ENCODE assay signal across 9 cellular contexts in genomic region chr4:83083925-83084475, GRCh38. TPM values are rescaled to one million over a fixed set of nuclear protein-coding genes. Genes with fewer than 3 reads are reported as not detected.
DNase-seq lines count a peak whose midpoint lies in the region; ATAC-seq and TF ChIP-seq lines count a peak whose summit lies in the region.
"Had no signal": no experiment of that assay in that cellular context is flagged by ENCODE, and none has a peak within 500 bp of the region (broad histone marks: within the 10 kb centered on the region; RNA-seq: fewer than 3 reads in every experiment).

No MANE protein-coding gene starts in this region.

- peaks cover 5% of the 10 kb centered on the region for H3K36me3 ChIP-seq in CD8-positive, alpha-beta T cell (ENCODE audit: insufficient read depth, low read length)

- H3K4me3 Mint-ChIP-seq in CD8-positive, alpha-beta T cell = peak overlapping the region; percentile 47
- peak overlapping the region; percentile 38 for H3K4me3 Mint-ChIP-seq in activated CD8-positive, alpha-beta T cell treated with anti-CD3 and anti-CD28 coated beads, Interleukin-2, amount 10 ng/mL, durations not matched to agents 7 days and 5 days
- H3K4me3 Mint-ChIP-seq in mesothelial cell of epicardium = no peak overlapping the region

- peak; percentile 44 to 85 (median 58) for DNase-seq in CD8-positive, alpha-beta T cell
- DNase-seq in activated CD8-positive, alpha-beta T cell treated with anti-CD3 and anti-CD28 coated beads, Interleukin-2, amount 10 ng/mL, durations not matched to agents 7 days and 5 days = peak; percentile 87
- no peak for DNase-seq in left lobe of liver (ENCODE audit: low spot score)
- no peak for DNase-seq in HPDE6-E6E7 (ENCODE audit: extremely low spot score)
- DNase-seq in mesothelial cell of epicardium (ENCODE audit: low spot score in 2 of 2, unreplicated experiment in 2 of 2) = no peak
- DNase-seq in retina = no peak
- no peak for DNase-seq in glomerular visceral epithelial cell (ENCODE audit: extremely low spot score)

- H3K9me3 Mint-ChIP-seq in CD8-positive, alpha-beta T cell = no peaks in the 10 kb centered on the region
- H3K9me3 Mint-ChIP-seq in activated CD8-positive, alpha-beta T cell treated with anti-CD3 and anti-CD28 coated beads, Interleukin-2, amount 10 ng/mL, durations not matched to agents 7 days and 5 days (ENCODE audit: insufficient read depth) = peaks cover 4% of the 10 kb centered on the region
- peaks cover 5% of the 10 kb centered on the region for H3K9me3 Mint-ChIP-seq in mesothelial cell of epicardium

- peak; percentile 65 for TF ChIP-seq CTCF in CD8-positive, alpha-beta T cell (IDR thresholded peaks at IDR 0.05)
- no peak for TF ChIP-seq CTCF in mesothelial cell of epicardium (IDR thresholded peaks at IDR 0.05; ENCODE audit: unreplicated experiment)

- no peaks in the 10 kb centered on the region for H3K9me3 ChIP-seq in CD8-positive, alpha-beta T cell (ENCODE audit: low read length)

- H3K36me3 Mint-ChIP-seq in CD8-positive, alpha-beta T cell = peaks cover 34% of the 10 kb centered on the region
- H3K36me3 Mint-ChIP-seq in activated CD8-positive, alpha-beta T cell treated with anti-CD3 and anti-CD28 coated beads, Interleukin-2, amount 10 ng/mL, durations not matched to agents 7 days and 5 days (ENCODE audit: low read depth) = peaks cover 53% of the 10 kb centered on the region
- H3K36me3 Mint-ChIP-seq in mesothelial cell of epicardium = no peaks in the 10 kb centered on the region

- POLR2A ChIA-PET in CD8-positive, alpha-beta T cell (lab: Charles Lee) = interaction anchor here (0.6 to 4.0 kb wide), 14 partner anchors 9 to 200 kb away, joined by 3 to 21 read pairs (median 6); partner anchors contain the start of gene COPS4
- POLR2A ChIA-PET in activated CD8-positive, alpha-beta T cell treated with anti-CD3 and anti-CD28 coated beads, Interleukin-2, amount 10 ng/mL, durations not matched to agents 7 days and 5 days (lab: Charles Lee) = interaction anchor here (0.7 to 1.6 kb wide), 7 partner anchors 9 to 134 kb away, joined by 3 to 5 read pairs (median 3); no protein-coding TSS in a partner anchor

- peaks cover 29% of the 10 kb centered on the region for H3K4me1 ChIP-seq in CD8-positive, alpha-beta T cell (ENCODE audit: insufficient read depth, low read length)

- intact Hi-C loops in CD8-positive, alpha-beta T cell (cut with DNase I, micrococcal nuclease) = loop anchor here (1.0 to 2.0 kb wide), 3 partner anchors 10 to 63 kb away; no protein-coding TSS in a partner anchor

- H3K4me1 Mint-ChIP-seq in CD8-positive, alpha-beta T cell (ENCODE audit: low read depth) = peaks cover 39% of the 10 kb centered on the region
- H3K4me1 Mint-ChIP-seq in activated CD8-positive, alpha-beta T cell treated with anti-CD3 and anti-CD28 coated beads, Interleukin-2, amount 10 ng/mL, durations not matched to agents 7 days and 5 days (ENCODE audit: low read depth) = peaks cover 36% of the 10 kb centered on the region
- no peaks in the 10 kb centered on the region for H3K4me1 Mint-ChIP-seq in mesothelial cell of epicardium

- CTCF ChIA-PET in CD8-positive, alpha-beta T cell (lab: Charles Lee) = interaction anchor here (0.6 to 5.5 kb wide), 20 partner anchors 11 to 199 kb away, joined by 3 to 45 read pairs (median 5); partner anchors contain the start of genes COQ2 and PLAC8
- CTCF ChIA-PET in activated CD8-positive, alpha-beta T cell treated with anti-CD3 and anti-CD28 coated beads, Interleukin-2, amount 10 ng/mL, durations not matched to agents 7 days and 5 days (lab: Charles Lee) = interaction anchor here (0.6 to 4.4 kb wide), 23 partner anchors 9 to 200 kb away, joined by 3 to 39 read pairs (median 6); partner anchors contain the start of gene COQ2

- H3K27me3 Mint-ChIP-seq in CD8-positive, alpha-beta T cell (ENCODE audit: low read depth) = no peaks in the 10 kb centered on the region
- H3K27me3 Mint-ChIP-seq in activated CD8-positive, alpha-beta T cell treated with anti-CD3 and anti-CD28 coated beads, Interleukin-2, amount 10 ng/mL, durations not matched to agents 7 days and 5 days (ENCODE audit: low read depth) = no peaks in the 10 kb centered on the region
- H3K27me3 Mint-ChIP-seq in mesothelial cell of epicardium (ENCODE audit: low read depth) = no peaks in the 10 kb centered on the region

- H3K27ac Mint-ChIP-seq in CD8-positive, alpha-beta T cell = peak overlapping the region; percentile 97
- H3K27ac Mint-ChIP-seq in activated CD8-positive, alpha-beta T cell treated with anti-CD3 and anti-CD28 coated beads, Interleukin-2, amount 10 ng/mL, durations not matched to agents 7 days and 5 days = peak overlapping the region; percentile 90
- no peak overlapping the region for H3K27ac Mint-ChIP-seq in mesothelial cell of epicardium

- no peak overlapping the region for H3K4me3 ChIP-seq in CD8-positive, alpha-beta T cell (ENCODE audit: low read depth, low read length)

- H3K27me3 ChIP-seq in CD8-positive, alpha-beta T cell (ENCODE audit: insufficient read depth, low read length) = no peaks in the 10 kb centered on the region

- ATAC-seq in CD8-positive, alpha-beta T cell = peak; percentile 98
- ATAC-seq in HG03432 (IDR thresholded peaks at IDR 0.05; ENCODE audit: unreplicated experiment) (peak; percentile 58), left lobe of liver (peak; percentile 62)
- ATAC-seq in activated CD8-positive, alpha-beta T cell treated with anti-CD3 and anti-CD28 coated beads, Interleukin-2, amount 10 ng/mL, durations not matched to agents 7 days and 5 days = peak; percentile 98

- H3K27ac ChIP-seq in CD8-positive, alpha-beta T cell (ENCODE audit: low read depth, low read length) = peak overlapping the region; percentile 67
- H3K27ac ChIP-seq: HL-60 had no signal

RNA-seq across cellular contexts. Expression of gene PLAC8, which starts 30.5 kb away (rescaled TPM):
- 100 to 1,000 TPM; 225 to 234 TPM for total RNA-seq in CD8-positive, alpha-beta T cell
- 100 to 1,000 TPM; 193 to 198 TPM for total RNA-seq in activated CD8-positive, alpha-beta T cell treated with anti-CD3 and anti-CD28 coated beads, Interleukin-2, amount 10 ng/mL, durations not matched to agents 7 days and 5 days
- total RNA-seq in left lobe of liver (6.8 TPM), mesothelial cell of epicardium (0.50 to 1.6 TPM (median 1.2 TPM) in 3 replicates)

RNA-seq across cellular contexts. Expression of gene COPS4, which starts 49.0 kb away (rescaled TPM):
- total RNA-seq in CD8-positive, alpha-beta T cell = 10 to 100 TPM; 32.2 to 35.2 TPM
- total RNA-seq in activated CD8-positive, alpha-beta T cell treated with anti-CD3 and anti-CD28 coated beads, Interleukin-2, amount 10 ng/mL, durations not matched to agents 7 days and 5 days = 10 to 100 TPM; 33.7 to 34.6 TPM
- 10.6 TPM for total RNA-seq in left lobe of liver
- total RNA-seq in mesothelial cell of epicardium = 34.1 to 39.6 TPM (median 36.6 TPM) in 3 replicates

Comparison
In these comparisons a context has a peak if more than half of its experiments do, and no peak if none do; other contexts are left out.
1. DNase-seq: peak in CD8-positive, alpha-beta T cell (7 of 7) and activated CD8-positive, alpha-beta T cell treated with anti-CD3 and anti-CD28 coated beads, Interleukin-2, amount 10 ng/mL, durations not matched to agents 7 days and 5 days (single experiment); none in left lobe of liver (single experiment), HPDE6-E6E7 (single experiment), mesothelial cell of epicardium (0 of 2), retina (single experiment) and glomerular visceral epithelial cell (single experiment).
2. RNA of gene PLAC8, which starts 30.5 kb away (total RNA-seq): 225 to 234 TPM in CD8-positive, alpha-beta T cell and 193 to 198 TPM in activated CD8-positive, alpha-beta T cell treated with anti-CD3 and anti-CD28 coated beads, Interleukin-2, amount 10 ng/mL, durations not matched to agents 7 days and 5 days; 6.8 TPM in left lobe of liver (single experiment) and 0.50 to 1.6 TPM in mesothelial cell of epicardium; every median in the first group is over 10 times any median in the second.
3. Peak in every context shown above with its lines, with median percentiles within 50 percentile points of each other: ATAC-seq.